In the genomic region with DNA sequence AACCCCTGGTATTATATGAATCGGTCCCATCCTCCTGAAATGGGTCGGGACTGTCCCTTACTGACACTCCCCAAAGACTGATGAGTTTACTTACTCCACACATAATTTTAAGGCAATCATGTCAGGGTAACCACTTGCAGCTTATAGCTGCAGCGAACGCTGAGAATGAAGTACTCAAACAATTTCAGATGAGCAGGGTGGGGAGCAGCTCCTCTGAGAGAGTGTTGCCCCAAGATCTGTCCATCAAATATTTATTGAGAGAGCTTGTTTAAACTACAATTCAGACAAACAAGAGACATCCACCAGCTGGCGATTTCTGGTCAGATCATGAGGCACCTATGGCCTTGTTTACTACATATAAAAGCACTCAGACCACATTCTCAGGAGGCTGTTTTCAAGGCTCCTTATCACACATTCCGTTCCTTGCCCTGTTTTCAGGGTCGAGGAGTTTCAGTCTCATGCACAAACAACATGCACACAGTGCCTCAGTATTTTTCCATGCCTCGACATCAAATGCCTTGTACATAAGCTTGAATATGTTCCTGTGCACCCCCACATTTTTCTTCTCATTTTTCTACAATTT, we compare ENCODE assay signal across 29 cellular contexts.
A peak's percentile ranks its signal among the peaks of the same experiment; 100 is the strongest.
DNase-seq lines count a peak whose midpoint lies in the region; ATAC-seq and TF ChIP-seq lines count a peak whose summit lies in the region.
"Had no signal": no experiment of that assay in that cellular context is flagged by ENCODE, and none has a peak within 500 bp of the region (broad histone marks: within the 10 kb centered on the region; RNA-seq: fewer than 3 reads in every experiment).

No MANE protein-coding gene starts in this region.

- no peaks in the 10 kb centered on the region for H3K79me2 ChIP-seq in hepatocyte

- H3K9me3 ChIP-seq in Panc1 (ENCODE audit: control insufficient read depth, insufficient read depth, low read depth, low read length) = no peaks in the 10 kb centered on the region; the same call in 1 of the 2 replicates
- H3K9me3 ChIP-seq in hepatocyte (ENCODE audit: low read depth) = no peaks in the 10 kb centered on the region
- H3K9me3 ChIP-seq: ascending aorta, vagina had no signal

- no peaks in the 10 kb centered on the region for H3K9me3 Mint-ChIP-seq in progenitor cell of endocrine pancreas (ENCODE audit: low read depth)
- no peaks in the 10 kb centered on the region for H3K9me3 Mint-ChIP-seq in chondrocyte (ENCODE audit: low read depth)
- H3K9me3 Mint-ChIP-seq: T-helper 2 cell treated with Interferon-gamma antibody and Interleukin-4, amounts not matched to agents 5 μg/mL and 100 μg/mL, for 36 hours had no signal

- no peaks in the 10 kb centered on the region for H3K9me2 ChIP-seq in hepatocyte (replicated peaks; ENCODE audit: insufficient read depth)

- no peak for TF ChIP-seq CTCF in Panc1 (IDR thresholded peaks at IDR 0.05)
- no peak for TF ChIP-seq CTCF in hepatocyte (IDR thresholded peaks at IDR 0.05; ENCODE audit: poor library complexity)
- TF ChIP-seq CTCF in progenitor cell of endocrine pancreas (IDR thresholded peaks at IDR 0.05; ENCODE audit: unreplicated experiment) = no peak
- TF ChIP-seq CTCF in chondrocyte (IDR thresholded peaks at IDR 0.05) = no peak

- DNase-seq in ELF-1 (ENCODE audit: low read depth, low spot score) (peak; percentile 22), Panc1 (ENCODE audit: low read depth, low spot score) (no peak), hepatocyte (ENCODE audit: low spot score) (peak; percentile 25), progenitor cell of endocrine pancreas (ENCODE audit: low spot score, unreplicated experiment) (no peak), caudate nucleus (lab: John Stamatoyannopoulos, UW) (no peak), chondrocyte (ENCODE audit: low spot score) (no peak), NK-92 (lab: John Stamatoyannopoulos, UW; ENCODE audit: unreplicated experiment) (no peak), pons (ENCODE audit: low spot score) (no peak)
- DNase-seq: activated CD4-positive, alpha-beta T cell treated with anti-CD3 and anti-CD28 coated beads for 4 hours; activated effector memory CD4-positive, alpha-beta T cell treated with Interleukin-2 at 50 U/mL for 16 hours; activated T-cell treated with anti-CD3 and anti-CD28 coated beads for 4 hours; CD8-positive, alpha-beta T cell; DMS153; GDM1; KG1; NCI-H1417; NCI-H2029 treated with DMSO at 0.1 percent for 48 hours; stimulated activated CD4-positive, alpha-beta T cell treated with anti-CD3 and anti-CD28 coated beads, Interleukin-15, amount 100 ng/mL, for 24 hours; stimulated activated naive CD4-positive, alpha-beta T cell treated with Interleukin-2 at 50 U/mL for 16 hours had no signal

- 51% methylated on average over 8 of the region's 8 CpGs for WGBS in hepatocyte (ENCODE audit: low lambda C conversion rate, missing lambda C conversion rate)

- 0 out of 4 replicates have a peak overlapping the region, but pooled peaks of 1 of the 2 experiments have one; percentile 8 for H3K4me3 ChIP-seq in Panc1 (ENCODE audit: low read depth in 2 of 2, low read length in 2 of 2)
- H3K4me3 ChIP-seq in hepatocyte = no peak overlapping the region
- H3K4me3 ChIP-seq: ascending aorta, cardiac muscle cell, lung, vagina had no signal

- no peaks in the 10 kb centered on the region for H3K27me3 Mint-ChIP-seq in progenitor cell of endocrine pancreas
- peaks cover 8% of the 10 kb centered on the region for H3K27me3 Mint-ChIP-seq in chondrocyte (ENCODE audit: low read depth)
- H3K27me3 Mint-ChIP-seq: B cell; dendritic cell treated with granulocyte-macrophage colony-stimulating factor and Interleukin-4, amounts not matched to agents 40 ng/mL and 50 ng/mL, for 4 days had no signal

- in situ Hi-C loops in Panc1 (cut with HindIII; ENCODE audit: low pct_unique_long_range_greater_than_20kb, low sequenced_read_pairs) = no loop called here

- H3K27ac ChIP-seq in Panc1 (ENCODE audit: low read length) (peak overlapping the region; percentile 95), hepatocyte (peak overlapping the region; percentile 56), caudate nucleus (ENCODE audit: low read depth, low read length) (no peak overlapping the region)
- H3K27ac ChIP-seq: ascending aorta, cardiac muscle cell, vagina had no signal

- H3K27ac Mint-ChIP-seq in progenitor cell of endocrine pancreas (peak overlapping the region; percentile 90), chondrocyte (ENCODE audit: unreplicated experiment) (no peak overlapping the region)
- H3K27ac Mint-ChIP-seq: activated naive CD8-positive, alpha-beta T cell; B cell; CD8-positive, alpha-beta T cell; dendritic cell treated with granulocyte-macrophage colony-stimulating factor and Interleukin-4, amounts not matched to agents 40 ng/mL and 50 ng/mL, for 4 days; T-helper 2 cell treated with Interferon-gamma antibody and Interleukin-4, amounts not matched to agents 5 μg/mL and 100 μg/mL, for 36 hours had no signal

- H3K4me2 ChIP-seq in hepatocyte = no peak overlapping the region

- no peaks in the 10 kb centered on the region for H4K20me1 ChIP-seq in hepatocyte (ENCODE audit: insufficient read depth, poor library complexity, severe bottlenecking)

- CTCF ChIA-PET in Panc1 (lab: Charles Lee) = interaction anchor here (0.6 kb wide), 1 partner anchor 80 kb away, joined by 6 read pairs; the partner anchor contains the start of gene THSD7A

- no peak overlapping the region for H2AFZ ChIP-seq in hepatocyte

- POLR2A ChIA-PET in Panc1 (lab: Charles Lee) = interaction anchor here (0.6 kb wide), 1 partner anchor 26 kb away, joined by 8 read pairs; no protein-coding TSS in a partner anchor

- H3K4me3 Mint-ChIP-seq in progenitor cell of endocrine pancreas (ENCODE audit: low read depth) (no peak overlapping the region), chondrocyte (ENCODE audit: unreplicated experiment) (no peak overlapping the region)
- H3K4me3 Mint-ChIP-seq: activated naive CD8-positive, alpha-beta T cell; B cell; CD8-positive, alpha-beta T cell; dendritic cell treated with granulocyte-macrophage colony-stimulating factor and Interleukin-4, amounts not matched to agents 40 ng/mL and 50 ng/mL, for 4 days; T-helper 2 cell treated with Interferon-gamma antibody and Interleukin-4, amounts not matched to agents 5 μg/mL and 100 μg/mL, for 36 hours had no signal

- peak; percentile 86 for ATAC-seq in Panc1
- ATAC-seq: CD8-positive, alpha-beta T cell; Right ventricle myocardium inferior; SK-N-SH treated with all-trans-retinoic acid at 6 μM for 48 hours had no signal

- no peaks in the 10 kb centered on the region; the same call in 1 of the 2 replicates for H3K36me3 ChIP-seq in Panc1 (ENCODE audit: control insufficient read depth, insufficient read depth, low read length)
- H3K36me3 ChIP-seq in hepatocyte (replicated peaks; ENCODE audit: insufficient read depth, low read depth) = no peaks in the 10 kb centered on the region
- H3K36me3 ChIP-seq: ascending aorta, cardiac muscle cell, vagina had no signal

- H3K4me1 Mint-ChIP-seq in progenitor cell of endocrine pancreas (ENCODE audit: low read depth) (peaks cover 14% of the 10 kb centered on the region), chondrocyte (ENCODE audit: low read depth) (no peaks in the 10 kb centered on the region)
- H3K4me1 Mint-ChIP-seq: B cell had no signal

- BruUV-seq in Panc1 (replicated peaks; lab: Mats Ljungman, UMichigan) = no TSS peak

- no peaks in the 10 kb centered on the region for H3K27me3 ChIP-seq in Panc1 (ENCODE audit: control insufficient read depth, insufficient read depth, low read length)
- no peaks in the 10 kb centered on the region for H3K27me3 ChIP-seq in hepatocyte
- H3K27me3 ChIP-seq: ascending aorta, cardiac muscle cell, vagina had no signal

- no peaks in the 10 kb centered on the region for H3K36me3 Mint-ChIP-seq in progenitor cell of endocrine pancreas (ENCODE audit: insufficient read depth)
- no peaks in the 10 kb centered on the region for H3K36me3 Mint-ChIP-seq in chondrocyte (ENCODE audit: low read depth)
- H3K36me3 Mint-ChIP-seq: activated naive CD8-positive, alpha-beta T cell; CD8-positive, alpha-beta T cell had no signal

- intact Hi-C loops in Panc1 (cut with micrococcal nuclease; ENCODE audit: unreplicated experiment) = no loop called here

- H3K4me1 ChIP-seq in Panc1 (ENCODE audit: control insufficient read depth, insufficient read depth, low read length) (peaks cover 53% of the 10 kb centered on the region), hepatocyte (ENCODE audit: insufficient read depth) (no peaks in the 10 kb centered on the region)
- H3K4me1 ChIP-seq: ascending aorta, vagina had no signal

Comparison
In these comparisons a context has a peak if more than half of its experiments do, and no peak if none do; other contexts are left out.
1. DNase-seq: peak in ELF-1 (single experiment) and hepatocyte (single experiment); none in Panc1 (single experiment), progenitor cell of endocrine pancreas (single experiment), caudate nucleus (0 of 61), chondrocyte (single experiment), NK-92 (single experiment) and pons (single experiment).